8 cellular contexts compared by ENCODE assay signal in genomic region chr2:218396688-218397501, GRCh38. TPM values are rescaled to one million over a fixed set of nuclear protein-coding genes. Genes with fewer than 3 reads are reported as not detected.
DNase-seq lines count a peak whose midpoint lies in the region; ATAC-seq and TF ChIP-seq lines count a peak whose summit lies in the region.

No MANE protein-coding gene starts in this region.

- H3K9me3 ChIP-seq in gastroesophageal sphincter (no peaks in the 10 kb centered on the region), neutrophil (peaks cover 3% of the 10 kb centered on the region), uterus (no peaks in the 10 kb centered on the region)

- no peaks in the 10 kb centered on the region for H3K27me3 ChIP-seq in gastroesophageal sphincter
- no peaks in the 10 kb centered on the region for H3K27me3 ChIP-seq in neutrophil
- H3K27me3 ChIP-seq in uterus, result no peaks in the 10 kb centered on the region

- TF ChIP-seq EP300 in Ishikawa (IDR thresholded peaks at IDR 0.05; ENCODE audit: borderline replicate concordance) (no peak), gastroesophageal sphincter (IDR thresholded peaks at IDR 0.05) (no peak)

- H3K27ac ChIP-seq in C4-2B (peak overlapping the region; percentile 95), gastroesophageal sphincter (peak overlapping the region; percentile 95 to 100 (median 98)), neutrophil (peak overlapping the region; percentile 99), uterus (peak overlapping the region; percentile 99)

- DNase-seq in RKO (ENCODE audit: low spot score) (peak; percentile 69), uterus (peak; percentile 65 to 76)
- DNase-seq in activated gamma-delta T cell treated with anti-CD3 and anti-CD28 coated beads, Interleukin-2, amount 50 U/mL, for 16 hours (ENCODE audit: low read depth), result peak; percentile 42

- H3K4me1 ChIP-seq in gastroesophageal sphincter, result peaks cover 5 to 47% (median 10%) of the 10 kb centered on the region in 3 donors
- peaks cover 65 to 72% of the 10 kb centered on the region in 2 experiments for H3K4me1 ChIP-seq in neutrophil (ENCODE audit: control insufficient read depth in 1 of 2, insufficient read depth in 1 of 2, low read depth in 1 of 2, low read length in 1 of 2)
- peaks cover 0 to 14% of the 10 kb centered on the region in 2 donors for H3K4me1 ChIP-seq in uterus

- TF ChIP-seq POLR2A in gastroesophageal sphincter (IDR thresholded peaks at IDR 0.05) (no peak), uterus (IDR thresholded peaks at IDR 0.05) (no peak)

- TF ChIP-seq RAD21 in Ishikawa (IDR thresholded peaks at IDR 0.05; ENCODE audit: low read depth), result no peak

- 1% methylated on average over 24 of the region's 28 CpGs; no CpG with 5 or more reads in 1 of the 2 donors for WGBS in gastroesophageal sphincter (ENCODE audit: low coverage in 1 of 2), 2 donors

- H3K36me3 ChIP-seq in gastroesophageal sphincter (peaks cover 0 to 10% of the 10 kb centered on the region in 2 donors), neutrophil (peaks cover 50% of the 10 kb centered on the region), uterus (no peaks in the 10 kb centered on the region)

- TF ChIP-seq CTCF in C4-2B (conservative IDR thresholded peaks at IDR 0.05), result no peak
- TF ChIP-seq CTCF in gastroesophageal sphincter (IDR thresholded peaks at IDR 0.05), result no peak
- peak; percentile 13 for TF ChIP-seq CTCF in neutrophil (IDR thresholded peaks at IDR 0.05)
- TF ChIP-seq CTCF in uterus (IDR thresholded peaks at IDR 0.05), result no peak

- intact Hi-C loops in uterus (cut with DNase I; ENCODE audit: low total_unique reads), result loop anchor here (10.0 kb wide), 1 partner anchor 102 kb away; the partner anchor contains the start of gene TMBIM1

- ATAC-seq in gastroesophageal sphincter (no peak), HG03439 (IDR thresholded peaks at IDR 0.05; ENCODE audit: unreplicated experiment) (no peak)

- H3K4me3 ChIP-seq in gastroesophageal sphincter, result peak overlapping the region; percentile 76 to 85
- H3K4me3 ChIP-seq in neutrophil (ENCODE audit: low read depth in 1 of 2, low read length in 1 of 2), result peak overlapping the region; percentile 94 to 97
- peak overlapping the region; percentile 95 for H3K4me3 ChIP-seq in uterus

TF ChIP-seq in Ishikawa, 13 proteins besides CTCF, POLR2A, EP300 and RAD21:
- TF ChIP-seq MAX (IDR thresholded peaks at IDR 0.05), result no peak
- TF ChIP-seq USF1 (IDR thresholded peaks at IDR 0.05), result no peak
- TF ChIP-seq ZBTB7A (IDR thresholded peaks at IDR 0.05; ENCODE audit: low read depth), result 0 out of 2 replicates have a peak, but pooled peaks have one; percentile 14
TF ChIP-seq in Ishikawa: peak in this region for 1.

RNA-seq across cellular contexts. Expression of gene CTDSP1, which starts 2.8 kb away (rescaled TPM):
- total RNA-seq in gastroesophageal sphincter, result 100 to 1,000 TPM; 121 to 159 (median 136) TPM
- total RNA-seq in uterus, result 100 to 1,000 TPM in 2 of 4 donors, 10 to 100 TPM in 2; 48.8 to 198 (median 76.8) TPM

RNA-seq across cellular contexts. Expression of gene SLC11A1, which starts 14.8 kb away (rescaled TPM):
- 10 to 100 TPM in 2 of 4 donors, 1 to 10 TPM in 2; 5.9 to 23.0 (median 9.5) TPM for total RNA-seq in gastroesophageal sphincter
- 10 to 100 TPM in 1 of 4 donors, 1 to 10 TPM in 1, under 1 TPM in 2; 0.26 to 14.0 (median 4.2) TPM for total RNA-seq in uterus

RNA-seq across cellular contexts. Expression of gene VIL1, which starts 22.0 kb away (rescaled TPM):
- not detected for total RNA-seq in gastroesophageal sphincter
- under 1 TPM in 3 of 4 donors, not detected in 1; 0.28 to 0.59 (median 0.51) TPM for total RNA-seq in uterus

RNA-seq across cellular contexts. Expression of gene CATIP, which starts 40.2 kb away (rescaled TPM):
- total RNA-seq in gastroesophageal sphincter, result not detected
- total RNA-seq in uterus, result under 1 TPM in 2 of 4 donors, not detected in 2; 0.85 to 0.97 TPM
